ENCODE assay signal across 5 cellular contexts in genomic region chr1:161595583-161595982, GRCh38. TPM values are rescaled to one million over a fixed set of nuclear protein-coding genes. Genes with fewer than 3 reads are reported as not detected.
"Had no signal": no experiment of that assay in that cellular context is flagged by ENCODE, and none has a peak within 500 bp of the region (broad histone marks: within the 10 kb centered on the region; RNA-seq: fewer than 3 reads in every experiment).

No MANE protein-coding gene starts in this region.

RNA-seq across cellular contexts. Expression of gene FCGR3B, which starts 35.4 kb away (rescaled TPM):
- total RNA-seq: activated naive CD8-positive, alpha-beta T cell treated with anti-CD3 and anti-CD28 coated beads, Interleukin-2, amount 10 ng/mL, durations not matched to agents 7 days and 5 days; ascending aorta; dermis blood vessel endothelial cell; myocyte had no signal
- polyA plus RNA-seq: keratinocyte had no signal

RNA-seq across cellular contexts. Expression of gene FCGR3A, which starts 46.0 kb away (rescaled TPM):
- total RNA-seq: dermis blood vessel endothelial cell, myocyte had no signal
- polyA plus RNA-seq: keratinocyte had no signal
